In genomic region chr17:44501866-44502265, GRCh38 we compare ENCODE assay signal across 1 cellular context.
TF ChIP-seq lines count a peak whose summit lies in the region.

No MANE protein-coding gene starts in this region.

TF ChIP-seq in H1, 55 proteins besides CTCF, POLR2A, EP300 and RAD21 (continued from another document):
- TF ChIP-seq HDAC2 (IDR thresholded peaks at IDR 0.05; ENCODE audit: borderline replicate concordance in 1 of 2, low read depth in 2 of 2, low read length in 2 of 2) = no peak
- TF ChIP-seq SIN3A (conservative IDR thresholded peaks at IDR 0.05 in 1 of 2, IDR thresholded peaks at IDR 0.05 in 1 of 2; ENCODE audit: low read depth in 1 of 2, low read length in 2 of 2) = no peak
